Comparison of ENCODE assay signal across 1 cellular context in the genomic region with DNA sequence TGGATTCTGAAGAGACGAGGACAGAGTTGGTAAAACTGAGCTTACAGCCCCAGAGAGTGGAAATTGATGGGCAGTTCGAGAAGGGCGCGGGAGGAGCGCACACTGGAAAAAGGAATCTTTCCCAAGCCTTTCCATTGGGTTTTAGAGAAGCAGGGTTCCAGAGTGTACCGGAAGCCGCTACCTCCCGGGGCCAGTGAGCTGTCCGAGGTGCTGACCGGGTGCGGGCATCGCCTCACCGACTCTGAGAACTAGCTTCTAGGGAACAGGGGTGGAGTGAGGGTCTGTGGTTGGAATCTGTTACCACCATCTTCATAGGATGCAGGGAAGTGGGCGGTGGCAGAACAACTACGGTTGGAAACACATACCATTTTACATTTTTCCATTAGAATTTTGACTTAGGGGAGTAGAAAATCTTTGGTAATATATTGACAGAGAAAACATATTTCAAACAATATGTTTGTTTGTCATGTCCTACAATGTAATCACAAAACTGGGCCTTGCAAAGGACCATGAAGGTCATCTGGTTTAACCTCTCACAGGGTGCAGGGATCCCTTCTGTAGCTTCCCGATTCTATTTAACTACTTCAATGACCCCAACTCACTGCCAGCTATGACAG.
TF ChIP-seq lines count a peak whose summit lies in the region.

No MANE protein-coding gene starts in this region.

TF ChIP-seq in HepG2, 621 proteins besides CTCF, POLR2A, EP300 and RAD21 (continued from another document and continues in another):
- TF ChIP-seq, protein P1, sequence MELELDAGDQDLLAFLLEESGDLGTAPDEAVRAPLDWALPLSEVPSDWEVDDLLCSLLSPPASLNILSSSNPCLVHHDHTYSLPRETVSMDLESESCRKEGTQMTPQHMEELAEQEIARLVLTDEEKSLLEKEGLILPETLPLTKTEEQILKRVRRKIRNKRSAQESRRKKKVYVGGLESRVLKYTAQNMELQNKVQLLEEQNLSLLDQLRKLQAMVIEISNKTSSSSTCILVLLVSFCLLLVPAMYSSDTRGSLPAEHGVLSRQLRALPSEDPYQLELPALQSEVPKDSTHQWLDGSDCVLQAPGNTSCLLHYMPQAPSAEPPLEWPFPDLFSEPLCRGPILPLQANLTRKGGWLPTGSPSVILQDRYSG (CRISPR knock-in tag; IDR thresholded peaks at IDR 0.05), result no peak
- TF ChIP-seq RFX3 (CRISPR knock-in tag; IDR thresholded peaks at IDR 0.05) (no peak), ZNF17 (CRISPR knock-in tag; IDR thresholded peaks at IDR 0.05) (no peak), CENPX (CRISPR knock-in tag; IDR thresholded peaks at IDR 0.05) (no peak), ZNF264 (CRISPR knock-in tag; IDR thresholded peaks at IDR 0.05) (0 out of 2 replicates have a peak, but pooled peaks have one; percentile 53), ZSCAN29 (CRISPR knock-in tag; conservative IDR thresholded peaks at IDR 0.05) (0 out of 2 replicates have a peak, but pooled peaks have one; percentile 50), TEAD3 (CRISPR knock-in tag; optimal IDR thresholded peaks at IDR 0.05; ENCODE audit: borderline replicate concordance) (peak; percentile 52), POGZ (CRISPR knock-in tag; IDR thresholded peaks at IDR 0.05) (no peak), TBL1XR1 (IDR thresholded peaks at IDR 0.05; ENCODE audit: borderline replicate concordance, low read length, partially characterized antibody) (no peak), ZFP36L1 (CRISPR knock-in tag; IDR thresholded peaks at IDR 0.05) (0 out of 2 replicates have a peak, but pooled peaks have one; percentile 39), GABPA (IDR thresholded peaks at IDR 0.05; ENCODE audit: low read depth, low read length) (no peak), GABPA (CRISPR knock-in tag; IDR thresholded peaks at IDR 0.05; ENCODE audit: low read depth) (peak; percentile 82), MTA3 (CRISPR knock-in tag; IDR thresholded peaks at IDR 0.05) (no peak), ZNF746 (CRISPR knock-in tag; IDR thresholded peaks at IDR 0.05) (peak; percentile 53; the same call in 1 of the 2 replicates), ZNF674 (CRISPR knock-in tag; IDR thresholded peaks at IDR 0.05; ENCODE audit: low read depth) (no peak), POLR2G (IDR thresholded peaks at IDR 0.05; ENCODE audit: low read depth, low read length) (no peak), ZNF24 (IDR thresholded peaks at IDR 0.05) (no peak), ZNF577 (CRISPR knock-in tag; IDR thresholded peaks at IDR 0.05; ENCODE audit: borderline replicate concordance, low read depth) (no peak), BHLHE40 (IDR thresholded peaks at IDR 0.05; ENCODE audit: low read length) (no peak), ARNT2 (CRISPR knock-in tag; IDR thresholded peaks at IDR 0.05; ENCODE audit: low read depth) (0 out of 2 replicates have a peak, but pooled peaks have one; percentile 53), ZNF383 (CRISPR knock-in tag; IDR thresholded peaks at IDR 0.05; ENCODE audit: borderline replicate concordance) (no peak), ISX (CRISPR knock-in tag; conservative IDR thresholded peaks at IDR 0.05) (0 out of 2 replicates have a peak, but pooled peaks have one; percentile 73), ZSCAN25 (CRISPR knock-in tag; IDR thresholded peaks at IDR 0.05) (0 out of 2 replicates have a peak, but pooled peaks have one; percentile 29), ZNF616 (CRISPR knock-in tag; IDR thresholded peaks at IDR 0.05; ENCODE audit: low read depth) (no peak), FOXM1 (CRISPR knock-in tag; IDR thresholded peaks at IDR 0.05) (no peak), HNRNPH1 (optimal IDR thresholded peaks at IDR 0.05; ENCODE audit: low read depth, low read length) (no peak), SMAD9 (CRISPR knock-in tag; IDR thresholded peaks at IDR 0.05) (no peak), AHR (CRISPR knock-in tag; IDR thresholded peaks at IDR 0.05) (peak; percentile 36; the same call in 1 of the 2 replicates), MXD4 (CRISPR knock-in tag; IDR thresholded peaks at IDR 0.05) (0 out of 2 replicates have a peak, but pooled peaks have one; percentile 29), ZNF441 (CRISPR knock-in tag; IDR thresholded peaks at IDR 0.05; ENCODE audit: borderline replicate concordance) (peak; percentile 77; the same call in 1 of the 2 replicates), ZNF773 (CRISPR knock-in tag; IDR thresholded peaks at IDR 0.05; ENCODE audit: borderline replicate concordance) (no peak), ZNF207 (IDR thresholded peaks at IDR 0.05; ENCODE audit: borderline replicate concordance) (no peak), CBX1 (IDR thresholded peaks at IDR 0.05; ENCODE audit: low read depth) (no peak)
- TF ChIP-seq, protein P2, sequence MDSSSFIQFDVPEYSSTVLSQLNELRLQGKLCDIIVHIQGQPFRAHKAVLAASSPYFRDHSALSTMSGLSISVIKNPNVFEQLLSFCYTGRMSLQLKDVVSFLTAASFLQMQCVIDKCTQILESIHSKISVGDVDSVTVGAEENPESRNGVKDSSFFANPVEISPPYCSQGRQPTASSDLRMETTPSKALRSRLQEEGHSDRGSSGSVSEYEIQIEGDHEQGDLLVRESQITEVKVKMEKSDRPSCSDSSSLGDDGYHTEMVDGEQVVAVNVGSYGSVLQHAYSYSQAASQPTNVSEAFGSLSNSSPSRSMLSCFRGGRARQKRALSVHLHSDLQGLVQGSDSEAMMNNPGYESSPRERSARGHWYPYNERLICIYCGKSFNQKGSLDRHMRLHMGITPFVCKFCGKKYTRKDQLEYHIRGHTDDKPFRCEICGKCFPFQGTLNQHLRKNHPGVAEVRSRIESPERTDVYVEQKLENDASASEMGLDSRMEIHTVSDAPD (CRISPR knock-in tag; IDR thresholded peaks at IDR 0.05), result no peak
- TF ChIP-seq, protein P3, sequence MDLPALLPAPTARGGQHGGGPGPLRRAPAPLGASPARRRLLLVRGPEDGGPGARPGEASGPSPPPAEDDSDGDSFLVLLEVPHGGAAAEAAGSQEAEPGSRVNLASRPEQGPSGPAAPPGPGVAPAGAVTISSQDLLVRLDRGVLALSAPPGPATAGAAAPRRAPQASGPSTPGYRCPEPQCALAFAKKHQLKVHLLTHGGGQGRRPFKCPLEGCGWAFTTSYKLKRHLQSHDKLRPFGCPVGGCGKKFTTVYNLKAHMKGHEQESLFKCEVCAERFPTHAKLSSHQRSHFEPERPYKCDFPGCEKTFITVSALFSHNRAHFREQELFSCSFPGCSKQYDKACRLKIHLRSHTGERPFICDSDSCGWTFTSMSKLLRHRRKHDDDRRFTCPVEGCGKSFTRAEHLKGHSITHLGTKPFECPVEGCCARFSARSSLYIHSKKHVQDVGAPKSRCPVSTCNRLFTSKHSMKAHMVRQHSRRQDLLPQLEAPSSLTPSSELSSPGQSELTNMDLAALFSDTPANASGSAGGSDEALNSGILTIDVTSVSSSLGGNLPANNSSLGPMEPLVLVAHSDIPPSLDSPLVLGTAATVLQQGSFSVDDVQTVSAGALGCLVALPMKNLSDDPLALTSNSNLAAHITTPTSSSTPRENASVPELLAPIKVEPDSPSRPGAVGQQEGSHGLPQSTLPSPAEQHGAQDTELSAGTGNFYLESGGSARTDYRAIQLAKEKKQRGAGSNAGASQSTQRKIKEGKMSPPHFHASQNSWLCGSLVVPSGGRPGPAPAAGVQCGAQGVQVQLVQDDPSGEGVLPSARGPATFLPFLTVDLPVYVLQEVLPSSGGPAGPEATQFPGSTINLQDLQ (CRISPR knock-in tag; IDR thresholded peaks at IDR 0.05), result no peak
- TF ChIP-seq, protein P4, sequence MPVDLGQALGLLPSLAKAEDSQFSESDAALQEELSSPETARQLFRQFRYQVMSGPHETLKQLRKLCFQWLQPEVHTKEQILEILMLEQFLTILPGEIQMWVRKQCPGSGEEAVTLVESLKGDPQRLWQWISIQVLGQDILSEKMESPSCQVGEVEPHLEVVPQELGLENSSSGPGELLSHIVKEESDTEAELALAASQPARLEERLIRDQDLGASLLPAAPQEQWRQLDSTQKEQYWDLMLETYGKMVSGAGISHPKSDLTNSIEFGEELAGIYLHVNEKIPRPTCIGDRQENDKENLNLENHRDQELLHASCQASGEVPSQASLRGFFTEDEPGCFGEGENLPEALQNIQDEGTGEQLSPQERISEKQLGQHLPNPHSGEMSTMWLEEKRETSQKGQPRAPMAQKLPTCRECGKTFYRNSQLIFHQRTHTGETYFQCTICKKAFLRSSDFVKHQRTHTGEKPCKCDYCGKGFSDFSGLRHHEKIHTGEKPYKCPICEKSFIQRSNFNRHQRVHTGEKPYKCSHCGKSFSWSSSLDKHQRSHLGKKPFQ (CRISPR knock-in tag; IDR thresholded peaks at IDR 0.05; ENCODE audit: insufficient replicate concordance), result no peak
- TF ChIP-seq, protein P5, sequence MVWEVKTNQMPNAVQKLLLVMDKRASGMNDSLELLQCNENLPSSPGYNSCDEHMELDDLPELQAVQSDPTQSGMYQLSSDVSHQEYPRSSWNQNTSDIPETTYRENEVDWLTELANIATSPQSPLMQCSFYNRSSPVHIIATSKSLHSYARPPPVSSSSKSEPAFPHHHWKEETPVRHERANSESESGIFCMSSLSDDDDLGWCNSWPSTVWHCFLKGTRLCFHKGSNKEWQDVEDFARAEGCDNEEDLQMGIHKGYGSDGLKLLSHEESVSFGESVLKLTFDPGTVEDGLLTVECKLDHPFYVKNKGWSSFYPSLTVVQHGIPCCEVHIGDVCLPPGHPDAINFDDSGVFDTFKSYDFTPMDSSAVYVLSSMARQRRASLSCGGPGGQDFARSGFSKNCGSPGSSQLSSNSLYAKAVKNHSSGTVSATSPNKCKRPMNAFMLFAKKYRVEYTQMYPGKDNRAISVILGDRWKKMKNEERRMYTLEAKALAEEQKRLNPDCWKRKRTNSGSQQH (CRISPR knock-in tag; IDR thresholded peaks at IDR 0.05; ENCODE audit: low read depth), result no peak
- TF ChIP-seq, protein P6, sequence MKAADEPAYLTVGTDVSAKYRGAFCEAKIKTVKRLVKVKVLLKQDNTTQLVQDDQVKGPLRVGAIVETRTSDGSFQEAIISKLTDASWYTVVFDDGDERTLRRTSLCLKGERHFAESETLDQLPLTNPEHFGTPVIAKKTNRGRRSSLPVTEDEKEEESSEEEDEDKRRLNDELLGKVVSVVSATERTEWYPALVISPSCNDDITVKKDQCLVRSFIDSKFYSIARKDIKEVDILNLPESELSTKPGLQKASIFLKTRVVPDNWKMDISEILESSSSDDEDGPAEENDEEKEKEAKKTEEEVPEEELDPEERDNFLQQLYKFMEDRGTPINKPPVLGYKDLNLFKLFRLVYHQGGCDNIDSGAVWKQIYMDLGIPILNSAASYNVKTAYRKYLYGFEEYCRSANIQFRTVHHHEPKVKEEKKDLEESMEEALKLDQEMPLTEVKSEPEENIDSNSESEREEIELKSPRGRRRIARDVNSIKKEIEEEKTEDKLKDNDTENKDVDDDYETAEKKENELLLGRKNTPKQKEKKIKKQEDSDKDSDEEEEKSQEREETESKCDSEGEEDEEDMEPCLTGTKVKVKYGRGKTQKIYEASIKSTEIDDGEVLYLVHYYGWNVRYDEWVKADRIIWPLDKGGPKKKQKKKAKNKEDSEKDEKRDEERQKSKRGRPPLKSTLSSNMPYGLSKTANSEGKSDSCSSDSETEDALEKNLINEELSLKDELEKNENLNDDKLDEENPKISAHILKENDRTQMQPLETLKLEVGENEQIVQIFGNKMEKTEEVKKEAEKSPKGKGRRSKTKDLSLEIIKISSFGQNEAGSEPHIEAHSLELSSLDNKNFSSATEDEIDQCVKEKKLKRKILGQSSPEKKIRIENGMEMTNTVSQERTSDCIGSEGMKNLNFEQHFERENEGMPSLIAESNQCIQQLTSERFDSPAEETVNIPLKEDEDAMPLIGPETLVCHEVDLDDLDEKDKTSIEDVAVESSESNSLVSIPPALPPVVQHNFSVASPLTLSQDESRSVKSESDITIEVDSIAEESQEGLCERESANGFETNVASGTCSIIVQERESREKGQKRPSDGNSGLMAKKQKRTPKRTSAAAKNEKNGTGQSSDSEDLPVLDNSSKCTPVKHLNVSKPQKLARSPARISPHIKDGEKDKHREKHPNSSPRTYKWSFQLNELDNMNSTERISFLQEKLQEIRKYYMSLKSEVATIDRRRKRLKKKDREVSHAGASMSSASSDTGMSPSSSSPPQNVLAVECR (CRISPR knock-in tag; IDR thresholded peaks at IDR 0.05; ENCODE audit: borderline replicate concordance), result no peak; the same call in 1 of the 2 replicates
- TF ChIP-seq, protein P7, sequence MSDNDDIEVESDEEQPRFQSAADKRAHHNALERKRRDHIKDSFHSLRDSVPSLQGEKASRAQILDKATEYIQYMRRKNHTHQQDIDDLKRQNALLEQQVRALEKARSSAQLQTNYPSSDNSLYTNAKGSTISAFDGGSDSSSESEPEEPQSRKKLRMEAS (IDR thresholded peaks at IDR 0.05), result no peak
- TF ChIP-seq, protein P8, sequence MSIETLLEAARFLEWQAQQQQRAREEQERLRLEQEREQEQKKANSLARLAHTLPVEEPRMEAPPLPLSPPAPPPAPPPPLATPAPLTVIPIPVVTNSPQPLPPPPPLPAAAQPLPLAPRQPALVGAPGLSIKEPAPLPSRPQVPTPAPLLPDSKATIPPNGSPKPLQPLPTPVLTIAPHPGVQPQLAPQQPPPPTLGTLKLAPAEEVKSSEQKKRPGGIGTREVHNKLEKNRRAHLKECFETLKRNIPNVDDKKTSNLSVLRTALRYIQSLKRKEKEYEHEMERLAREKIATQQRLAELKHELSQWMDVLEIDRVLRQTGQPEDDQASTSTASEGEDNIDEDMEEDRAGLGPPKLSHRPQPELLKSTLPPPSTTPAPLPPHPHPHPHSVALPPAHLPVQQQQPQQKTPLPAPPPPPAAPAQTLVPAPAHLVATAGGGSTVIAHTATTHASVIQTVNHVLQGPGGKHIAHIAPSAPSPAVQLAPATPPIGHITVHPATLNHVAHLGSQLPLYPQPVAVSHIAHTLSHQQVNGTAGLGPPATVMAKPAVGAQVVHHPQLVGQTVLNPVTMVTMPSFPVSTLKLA (IDR thresholded peaks at IDR 0.05), result no peak
- TF ChIP-seq, protein P9, sequence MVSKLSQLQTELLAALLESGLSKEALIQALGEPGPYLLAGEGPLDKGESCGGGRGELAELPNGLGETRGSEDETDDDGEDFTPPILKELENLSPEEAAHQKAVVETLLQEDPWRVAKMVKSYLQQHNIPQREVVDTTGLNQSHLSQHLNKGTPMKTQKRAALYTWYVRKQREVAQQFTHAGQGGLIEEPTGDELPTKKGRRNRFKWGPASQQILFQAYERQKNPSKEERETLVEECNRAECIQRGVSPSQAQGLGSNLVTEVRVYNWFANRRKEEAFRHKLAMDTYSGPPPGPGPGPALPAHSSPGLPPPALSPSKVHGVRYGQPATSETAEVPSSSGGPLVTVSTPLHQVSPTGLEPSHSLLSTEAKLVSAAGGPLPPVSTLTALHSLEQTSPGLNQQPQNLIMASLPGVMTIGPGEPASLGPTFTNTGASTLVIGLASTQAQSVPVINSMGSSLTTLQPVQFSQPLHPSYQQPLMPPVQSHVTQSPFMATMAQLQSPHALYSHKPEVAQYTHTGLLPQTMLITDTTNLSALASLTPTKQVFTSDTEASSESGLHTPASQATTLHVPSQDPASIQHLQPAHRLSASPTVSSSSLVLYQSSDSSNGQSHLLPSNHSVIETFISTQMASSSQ (IDR thresholded peaks at IDR 0.05; ENCODE audit: low read depth), result no peak
- TF ChIP-seq, protein P9 (CRISPR knock-in tag; IDR thresholded peaks at IDR 0.05; ENCODE audit: borderline replicate concordance), result no peak
